ENCODE assay signal across 1 cellular context in genomic region chr5:159752622-159753275, GRCh38.
TF ChIP-seq lines count a peak whose summit lies in the region.

No MANE protein-coding gene starts in this region.

TF ChIP-seq in IMR-90, 13 proteins besides CTCF, POLR2A, EP300 and RAD21:
- no peak for TF ChIP-seq RFX5 (IDR thresholded peaks at IDR 0.05; ENCODE audit: low read depth, low read length)
- TF ChIP-seq FOS (IDR thresholded peaks at IDR 0.05; ENCODE audit: low read depth, low read length), result no peak
- TF ChIP-seq NFE2L2 (IDR thresholded peaks at IDR 0.05; ENCODE audit: low read depth, low read length), result no peak
- no peak for TF ChIP-seq MAZ (IDR thresholded peaks at IDR 0.05; ENCODE audit: borderline replicate concordance, low read depth, low read length)
- no peak for TF ChIP-seq SMC3 (IDR thresholded peaks at IDR 0.05; ENCODE audit: low read depth, low read length)
- no peak for TF ChIP-seq RCOR1 (IDR thresholded peaks at IDR 0.05; ENCODE audit: insufficient replicate concordance, low read length)
- no peak for TF ChIP-seq MAFK (IDR thresholded peaks at IDR 0.05; ENCODE audit: low read depth, low read length)
